Comparison of ENCODE assay signal across 8 cellular contexts in the genomic region with DNA sequence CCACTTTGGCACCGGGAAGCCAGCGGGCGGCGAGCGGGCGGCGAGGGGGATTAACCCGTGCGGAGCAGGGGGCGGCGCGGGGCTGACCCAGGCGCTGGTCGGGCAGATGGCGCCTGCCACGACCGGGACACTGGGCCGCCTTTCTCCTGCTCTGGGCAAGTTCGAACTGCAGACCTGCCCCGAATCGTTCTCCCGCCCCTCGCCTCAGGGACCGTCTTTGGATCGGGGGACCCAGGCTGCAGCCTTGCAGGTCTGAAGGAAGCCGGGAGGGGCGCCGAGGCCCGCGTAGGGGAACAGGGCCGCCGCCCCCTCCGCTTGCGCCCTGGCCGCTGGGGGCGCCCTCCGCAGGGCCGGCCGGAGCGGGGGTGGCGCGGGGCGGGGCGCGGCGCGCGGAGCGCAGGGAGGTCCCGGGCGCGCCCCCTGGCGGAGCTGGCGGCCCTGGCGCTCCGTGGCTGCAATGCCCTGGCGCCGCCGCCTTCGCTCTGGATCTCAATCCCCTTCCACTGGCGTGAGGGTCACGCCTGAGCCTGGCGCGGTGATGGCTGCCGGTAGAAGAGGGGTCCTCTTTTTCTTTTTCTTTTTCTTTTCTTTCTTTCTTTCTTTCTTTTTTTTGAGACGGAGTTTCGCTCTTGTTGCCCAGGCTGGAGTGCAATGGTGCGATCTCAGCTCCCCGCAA. TPM values are rescaled to one million over a fixed set of nuclear protein-coding genes. Genes with fewer than 3 reads are reported as not detected.
DNase-seq lines count a peak whose midpoint lies in the region; ATAC-seq and TF ChIP-seq lines count a peak whose summit lies in the region.

No MANE protein-coding gene starts in this region.

- H3K9me3 Mint-ChIP-seq in IgD-negative memory B cell: no peaks in the 10 kb centered on the region

- DNase-seq in SJCRH30 (peak; percentile 36 to 53), activated gamma-delta T cell treated with Interleukin-2 at 50 U/mL for 16 hours (peak; percentile 79), stromal cell of bone marrow (ENCODE audit: low read depth) (peak; percentile 62)

- H3K36me3 ChIP-seq in BLaER1 (no peaks in the 10 kb centered on the region), SJCRH30 (no peaks in the 10 kb centered on the region), gastroesophageal sphincter (no peaks in the 10 kb centered on the region), neuron (ENCODE audit: insufficient read depth, low read length) (no peaks in the 10 kb centered on the region)

- TF ChIP-seq POLR2A in gastroesophageal sphincter (IDR thresholded peaks at IDR 0.05): no peak

- H3K9ac ChIP-seq in BLaER1: peak overlapping the region; percentile 48; the same call in 1 of the 2 replicates

- H3K4me3 ChIP-seq in BLaER1 (peak overlapping the region; percentile 75), SJCRH30 (peak overlapping the region; percentile 56), gastroesophageal sphincter (peak overlapping the region; percentile 30 to 61), neuron (ENCODE audit: low read length) (peak overlapping the region; percentile 51)

- TF ChIP-seq CTCF in gastroesophageal sphincter (IDR thresholded peaks at IDR 0.05): peak in 3 of 4 experiments; percentile 76 to 92 (median 84)

- H3K4me1 ChIP-seq in BLaER1 (peaks cover 67% of the 10 kb centered on the region), SJCRH30 (peaks cover 15% of the 10 kb centered on the region), gastroesophageal sphincter (peaks cover 0 to 62% (median 8%) of the 10 kb centered on the region in 3 donors), neuron (ENCODE audit: insufficient read depth, low read length) (no peaks in the 10 kb centered on the region)

- H2AFZ ChIP-seq in neuron (ENCODE audit: low read depth, low read length): peak overlapping the region; percentile 98

- peak overlapping the region; percentile 99 for H3K4me2 ChIP-seq in BLaER1

- H3K27ac Mint-ChIP-seq in IgD-negative memory B cell: no peak overlapping the region

- ATAC-seq in GM19372 (IDR thresholded peaks at IDR 0.05; ENCODE audit: low read depth, unreplicated experiment) (peak; percentile 65), gastroesophageal sphincter (peak; percentile 90)

- peaks cover 22 to 31% (median 30%) of the 10 kb centered on the region in 3 donors for H3K4me1 Mint-ChIP-seq in IgD-negative memory B cell

- peaks cover 32% of the 10 kb centered on the region for H4K20me1 ChIP-seq in BLaER1

- peaks cover 9% of the 10 kb centered on the region for H3K27me3 Mint-ChIP-seq in IgD-negative memory B cell

- TF ChIP-seq EP300 in gastroesophageal sphincter (IDR thresholded peaks at IDR 0.05): no peak

- H3K27ac ChIP-seq in BLaER1: no peak overlapping the region
- no peak overlapping the region for H3K27ac ChIP-seq in SJCRH30
- peak overlapping the region in 3 of 4 donors; percentile 38 to 77 (median 71) for H3K27ac ChIP-seq in gastroesophageal sphincter

- H3K27me3 ChIP-seq in BLaER1 (peaks cover 43% of the 10 kb centered on the region), SJCRH30 (no peaks in the 10 kb centered on the region), gastroesophageal sphincter (peaks cover 17% of the 10 kb centered on the region), neuron (ENCODE audit: insufficient read depth, low read length) (peaks cover 36% of the 10 kb centered on the region)

- H3K36me3 Mint-ChIP-seq in IgD-negative memory B cell: no peaks in the 10 kb centered on the region

- 5% methylated on average over 17 of the region's 69 CpGs; no CpG with 5 or more reads in 1 of the 2 donors for WGBS in gastroesophageal sphincter (ENCODE audit: low coverage in 1 of 2), 2 donors

- no peaks in the 10 kb centered on the region for H3K9me3 ChIP-seq in BLaER1
- H3K9me3 ChIP-seq in SJCRH30 (replicated peaks): no peaks in the 10 kb centered on the region
- no peaks in the 10 kb centered on the region for H3K9me3 ChIP-seq in gastroesophageal sphincter
- H3K9me3 ChIP-seq in neuron (ENCODE audit: low read length): peaks cover 4% of the 10 kb centered on the region

- H3K4me3 Mint-ChIP-seq in IgD-negative memory B cell: peak overlapping the region; percentile 17 to 89 (median 80)

RNA-seq across cellular contexts. Expression of gene LTBP2, which starts 0.4 kb away (rescaled TPM):
- polyA plus RNA-seq in IgD-negative memory B cell: 0.03 TPM
- 0.61 and 0.84 TPM in 2 replicates for total RNA-seq in SJCRH30 (2014; rRNA removed; shearing (Covaris generic))
- total RNA-seq in gastroesophageal sphincter: 100 to 1,000 TPM in 1 of 4 donors, 10 to 100 TPM in 3; 45.9 to 158 (median 88.4) TPM

Comparison
In these comparisons a context has a peak if more than half of its experiments do, and no peak if none do; other contexts are left out.
1. H3K27ac ChIP-seq: peak in gastroesophageal sphincter (3 of 4); none in BLaER1 (single experiment) and SJCRH30 (single experiment).
2. RNA of gene LTBP2, which starts 0.4 kb away (total RNA-seq): 45.9 to 158 TPM in gastroesophageal sphincter; 0.61 to 0.84 TPM in SJCRH30; every median in the first group is over 10 times any median in the second.
3. Peak in every context shown above with its lines, with median percentiles within 50 percentile points of each other: H3K4me3 ChIP-seq and DNase-seq.